ENCODE assay signal across 18 cellular contexts in genomic region chr7:22613466-22613865, GRCh38.
DNase-seq lines count a peak whose midpoint lies in the region; ATAC-seq and TF ChIP-seq lines count a peak whose summit lies in the region.
"Had no signal": no experiment of that assay in that cellular context is flagged by ENCODE, and none has a peak within 500 bp of the region (broad histone marks: within the 10 kb centered on the region; RNA-seq: fewer than 3 reads in every experiment).

No MANE protein-coding gene starts in this region.

- H4K8ac ChIP-seq in mesenchymal stem cell (ENCODE audit: low read length) (no peak overlapping the region), neuronal stem cell (ENCODE audit: low read depth, low read length) (no peak overlapping the region)

- H3K4me1 ChIP-seq in OCI-LY3 (ENCODE audit: low read length) (peaks cover 84% of the 10 kb centered on the region), mesenchymal stem cell (ENCODE audit: control insufficient read depth, insufficient read depth, low read depth, low read length) (no peaks in the 10 kb centered on the region), neuronal stem cell (ENCODE audit: control insufficient read depth in 2 of 2, insufficient read depth in 1 of 2, low read depth in 1 of 2, low read length in 2 of 2) (no peaks in the 10 kb centered on the region), SK-N-SH (ENCODE audit: control insufficient read depth in 1 of 2, insufficient read depth in 2 of 2, low read depth in 1 of 2, low read length in 1 of 2) (no peaks in the 10 kb centered on the region; a peak in 1 of 4 replicates)

- H3K4ac ChIP-seq in mesenchymal stem cell (ENCODE audit: low read depth in 1 of 2, low read length in 2 of 2) (no peak overlapping the region), neuronal stem cell (ENCODE audit: low read length) (no peak overlapping the region)

- H3K23ac ChIP-seq in mesenchymal stem cell (ENCODE audit: low read length in 2 of 2) = no peak overlapping the region
- no peak overlapping the region for H3K23ac ChIP-seq in neuronal stem cell (ENCODE audit: low read depth, low read length, poor library complexity)

- H4K20me1 ChIP-seq in OCI-LY3 (ENCODE audit: insufficient read depth, low read length) (peaks cover 22% of the 10 kb centered on the region), SK-N-SH (ENCODE audit: insufficient read depth) (no peaks in the 10 kb centered on the region)

- no peak for TF ChIP-seq CTCF in OCI-LY3 (IDR thresholded peaks at IDR 0.05; ENCODE audit: low read depth, low read length)
- no peak for TF ChIP-seq CTCF in SK-N-SH (IDR thresholded peaks at IDR 0.05)

- no peak overlapping the region for H2BK15ac ChIP-seq in mesenchymal stem cell (ENCODE audit: low read depth, poor library complexity, severe bottlenecking)
- no peak overlapping the region for H2BK15ac ChIP-seq in neuronal stem cell (ENCODE audit: low read length)

- DNase-seq in AG08395 (ENCODE audit: low spot score) (peak; percentile 43), GM04504 (ENCODE audit: low read depth) (peak; percentile 60), mesenchymal stem cell (peak; percentile 32), neuronal stem cell (ENCODE audit: low spot score) (no peak), SK-N-DZ (ENCODE audit: low spot score) (no peak), SK-N-SH (no peak)
- DNase-seq: C1 segment of cervical spinal cord; CD8-positive, alpha-beta memory T cell; GOT3; NCI-H1105; NCI-H1694; NCI-H2081 treated with DMSO at 0.1 percent for 48 hours; NCI-H446 treated with DMSO at 0.1 percent for 48 hours; NCI-H748 treated with DMSO at 0.1 percent for 48 hours; SHP77 treated with DMSO at 0.1 percent for 48 hours had no signal

- H2AK5ac ChIP-seq in mesenchymal stem cell (ENCODE audit: low read length, severe bottlenecking) (no peak overlapping the region), neuronal stem cell (ENCODE audit: low read depth, low read length) (no peak overlapping the region)

- peak overlapping the region; percentile 87 for H3K27ac ChIP-seq in OCI-LY3 (ENCODE audit: low read length)
- H3K27ac ChIP-seq in mesenchymal stem cell (ENCODE audit: low read length, poor library complexity, severe bottlenecking) = no peak overlapping the region
- H3K27ac ChIP-seq in neuronal stem cell (replicated peaks; ENCODE audit: low read length) = no peak overlapping the region
- peak overlapping the region in 1 of 2 experiments; percentile 61; a peak in 1 of 4 replicates for H3K27ac ChIP-seq in SK-N-SH (ENCODE audit: low read depth in 2 of 2, low read length in 1 of 2)
- H3K27ac ChIP-seq: 22Rv1 had no signal

- CTCF ChIA-PET in SK-N-SH (lab: Yijun Ruan, JAX) = no interaction called here

- TF ChIP-seq EP300 in SK-N-SH (IDR thresholded peaks at IDR 0.05; ENCODE audit: borderline replicate concordance in 1 of 2, low read depth in 1 of 2, low read length in 1 of 2) = no peak

- H3K4me3 ChIP-seq in OCI-LY3 (ENCODE audit: low read length) (peak overlapping the region; percentile 16), mesenchymal stem cell (ENCODE audit: insufficient read depth in 1 of 2, low read depth in 1 of 2, low read length in 2 of 2) (no peak overlapping the region), neuronal stem cell (ENCODE audit: low read length in 2 of 2) (no peak overlapping the region), SK-N-SH (ENCODE audit: low read depth in 2 of 2, low read length in 1 of 2) (no peak overlapping the region)

- H2BK120ac ChIP-seq in mesenchymal stem cell (ENCODE audit: low read depth, low read length) (no peak overlapping the region), neuronal stem cell (ENCODE audit: low read depth, low read length) (no peak overlapping the region)

- H2BK5ac ChIP-seq in mesenchymal stem cell (ENCODE audit: low read depth, low read length, poor library complexity, severe bottlenecking) (no peak overlapping the region), neuronal stem cell (ENCODE audit: low read length) (no peak overlapping the region)

- H3K9me2 ChIP-seq in SK-N-SH = no peaks in the 10 kb centered on the region

- peaks cover 94% of the 10 kb centered on the region for H3K79me2 ChIP-seq in OCI-LY3 (ENCODE audit: low read length)
- H3K79me2 ChIP-seq in SK-N-SH (ENCODE audit: insufficient read depth) = no peaks in the 10 kb centered on the region

- no peak overlapping the region for H3K18ac ChIP-seq in mesenchymal stem cell (ENCODE audit: low read depth in 1 of 2, low read length in 2 of 2)
- H3K18ac ChIP-seq in neuronal stem cell (ENCODE audit: low read length) = no peak overlapping the region

- POLR2A ChIA-PET in SK-N-SH (lab: Yijun Ruan, JAX) = no interaction called here

- peaks cover 60% of the 10 kb centered on the region for H3K36me3 ChIP-seq in OCI-LY3 (replicated peaks; ENCODE audit: low read depth, low read length)
- no peaks in the 10 kb centered on the region for H3K36me3 ChIP-seq in mesenchymal stem cell (ENCODE audit: control insufficient read depth in 1 of 2, insufficient read depth in 2 of 2, low read depth in 1 of 2, low read length in 2 of 2)
- H3K36me3 ChIP-seq in neuronal stem cell (replicated peaks in 1 of 2; ENCODE audit: control insufficient read depth in 2 of 2, insufficient read depth in 2 of 2, low read length in 2 of 2) = no peaks in the 10 kb centered on the region
- H3K36me3 ChIP-seq in SK-N-SH (replicated peaks in 1 of 2; ENCODE audit: control insufficient read depth in 1 of 2, insufficient read depth in 2 of 2, low read length in 1 of 2) = peaks cover 0 to 3% of the 10 kb centered on the region in 2 experiments

- no peak overlapping the region for H2BK12ac ChIP-seq in mesenchymal stem cell (ENCODE audit: low read length in 2 of 2)
- no peak overlapping the region for H2BK12ac ChIP-seq in neuronal stem cell (ENCODE audit: low read length)

- H2AFZ ChIP-seq in OCI-LY3 (ENCODE audit: low read depth, low read length) (no peak overlapping the region), mesenchymal stem cell (ENCODE audit: low read depth, low read length) (no peak overlapping the region), neuronal stem cell (ENCODE audit: low read length) (no peak overlapping the region), SK-N-SH (ENCODE audit: low read depth) (no peak overlapping the region)

- H3K79me1 ChIP-seq in mesenchymal stem cell (replicated peaks; ENCODE audit: low read length, poor library complexity, severe bottlenecking) (no peaks in the 10 kb centered on the region), neuronal stem cell (ENCODE audit: low read depth, low read length) (no peaks in the 10 kb centered on the region)

- H3K9ac ChIP-seq in OCI-LY3 (ENCODE audit: low read length) (peak overlapping the region; percentile 59), mesenchymal stem cell (ENCODE audit: low read length) (no peak overlapping the region), neuronal stem cell (ENCODE audit: low read depth, low read length, poor library complexity) (no peak overlapping the region), SK-N-SH (no peak overlapping the region)

- H3K4me2 ChIP-seq in OCI-LY3 (ENCODE audit: low read length) (peak overlapping the region; percentile 60), mesenchymal stem cell (ENCODE audit: low read length, poor library complexity, severe bottlenecking) (no peak overlapping the region), neuronal stem cell (ENCODE audit: insufficient read depth, low read length, poor library complexity, severe bottlenecking) (no peak overlapping the region), SK-N-SH (no peak overlapping the region)

- H3K9me3 ChIP-seq in OCI-LY3 (ENCODE audit: insufficient read depth, low read length) (peaks cover 8% of the 10 kb centered on the region; the same call in 1 of the 2 replicates), mesenchymal stem cell (ENCODE audit: control insufficient read depth, low read length) (peaks cover 12% of the 10 kb centered on the region), neuronal stem cell (replicated peaks in 1 of 2; ENCODE audit: control insufficient read depth in 2 of 2, insufficient read depth in 1 of 2, low read depth in 1 of 2, low read length in 2 of 2) (peaks cover 3 to 7% of the 10 kb centered on the region in 2 donors), SK-N-SH (peaks cover 11% of the 10 kb centered on the region)

- peaks cover 13% of the 10 kb centered on the region for H3F3A ChIP-seq in SK-N-SH (replicated peaks; ENCODE audit: insufficient read depth)

- H3K27me3 ChIP-seq in OCI-LY3 (ENCODE audit: low read depth, low read length) (no peaks in the 10 kb centered on the region), mesenchymal stem cell (ENCODE audit: control insufficient read depth in 1 of 2, insufficient read depth in 1 of 2, low read length in 2 of 2) (no peaks in the 10 kb centered on the region), neuronal stem cell (ENCODE audit: control insufficient read depth in 3 of 3, insufficient read depth in 3 of 3, low read depth in 1 of 3, low read length in 3 of 3) (no peaks in the 10 kb centered on the region), SK-N-SH (ENCODE audit: insufficient read depth) (no peaks in the 10 kb centered on the region)

- ATAC-seq in GM19328 (IDR thresholded peaks at IDR 0.05; ENCODE audit: unreplicated experiment) = no peak

- H4K91ac ChIP-seq in mesenchymal stem cell (ENCODE audit: low read length) (no peak overlapping the region), neuronal stem cell (ENCODE audit: low read depth, low read length, poor library complexity) (no peak overlapping the region)

- H3K14ac ChIP-seq in mesenchymal stem cell (ENCODE audit: low read length in 2 of 2) (no peak overlapping the region), neuronal stem cell (ENCODE audit: low read length) (no peak overlapping the region)

- WGBS in mesenchymal stem cell = 43% methylated on average over 1 of the region's 2 CpGs
- WGBS in neuronal stem cell (ENCODE audit: extremely low coverage in 2 of 2, insufficient read length in 2 of 2, insufficient replicate concordance in 1 of 2), 2 donors = no CpG with 5 or more reads among the region's 2 CpGs
- 15% methylated on average over 2 of the region's 2 CpGs for WGBS in SK-N-SH (ENCODE audit: low lambda C conversion rate)

- TF ChIP-seq RAD21 in SK-N-SH (IDR thresholded peaks at IDR 0.05; ENCODE audit: low read length) = no peak

TF ChIP-seq in SK-N-SH, 30 proteins besides CTCF, POLR2A, EP300 and RAD21 (continues in another document):
- TF ChIP-seq FOXJ3 (CRISPR knock-in tag; IDR thresholded peaks at IDR 0.05) (no peak), JUND (IDR thresholded peaks at IDR 0.05) (no peak), TCF12 (IDR thresholded peaks at IDR 0.05) (no peak), USF2 (IDR thresholded peaks at IDR 0.05; ENCODE audit: borderline replicate concordance, low read depth, low read length) (no peak)

Comparison
In these comparisons a context has a peak if more than half of its experiments do, and no peak if none do; other contexts are left out.
1. DNase-seq: peak in AG08395 (single experiment), GM04504 (single experiment) and mesenchymal stem cell (single experiment); none in neuronal stem cell (single experiment), SK-N-DZ (single experiment) and SK-N-SH (single experiment).